In the genomic region with DNA sequence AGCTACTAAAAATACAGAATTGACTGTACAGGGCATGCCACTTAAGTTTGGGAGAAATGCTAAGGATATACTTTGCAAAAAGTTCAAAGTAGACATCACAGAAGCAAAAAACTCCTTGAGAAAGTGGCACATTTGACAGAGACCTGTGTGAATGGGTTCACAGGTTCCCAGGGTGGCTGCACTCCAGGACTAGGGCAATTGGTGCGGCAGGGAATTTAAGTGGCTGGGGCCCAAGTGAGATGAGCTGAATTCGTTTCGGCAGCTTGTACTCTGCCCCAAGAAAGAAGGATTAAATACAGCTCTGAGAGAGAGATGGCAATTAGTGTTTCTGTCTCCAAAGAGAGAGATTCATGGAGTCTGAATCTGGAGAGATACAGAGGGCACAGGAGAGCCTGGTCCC, we compare ENCODE assay signal across 2 cellular contexts.
TF ChIP-seq lines count a peak whose summit lies in the region.

No MANE protein-coding gene starts in this region.

TF ChIP-seq in WTC11, 78 proteins besides CTCF, POLR2A, EP300 and RAD21:
- no peak for TF ChIP-seq FOXJ3 (CRISPR knock-in tag; IDR thresholded peaks at IDR 0.05; ENCODE audit: borderline replicate concordance)
- TF ChIP-seq ETV6 (CRISPR knock-in tag; IDR thresholded peaks at IDR 0.05) = no peak
- TF ChIP-seq ESRRA (CRISPR knock-in tag; IDR thresholded peaks at IDR 0.05; ENCODE audit: borderline replicate concordance) = no peak
- TF ChIP-seq ELF4 (CRISPR knock-in tag; IDR thresholded peaks at IDR 0.05; ENCODE audit: low read depth) = no peak
- no peak for TF ChIP-seq NR2C2 (CRISPR knock-in tag; IDR thresholded peaks at IDR 0.05)
- TF ChIP-seq, protein P1, sequence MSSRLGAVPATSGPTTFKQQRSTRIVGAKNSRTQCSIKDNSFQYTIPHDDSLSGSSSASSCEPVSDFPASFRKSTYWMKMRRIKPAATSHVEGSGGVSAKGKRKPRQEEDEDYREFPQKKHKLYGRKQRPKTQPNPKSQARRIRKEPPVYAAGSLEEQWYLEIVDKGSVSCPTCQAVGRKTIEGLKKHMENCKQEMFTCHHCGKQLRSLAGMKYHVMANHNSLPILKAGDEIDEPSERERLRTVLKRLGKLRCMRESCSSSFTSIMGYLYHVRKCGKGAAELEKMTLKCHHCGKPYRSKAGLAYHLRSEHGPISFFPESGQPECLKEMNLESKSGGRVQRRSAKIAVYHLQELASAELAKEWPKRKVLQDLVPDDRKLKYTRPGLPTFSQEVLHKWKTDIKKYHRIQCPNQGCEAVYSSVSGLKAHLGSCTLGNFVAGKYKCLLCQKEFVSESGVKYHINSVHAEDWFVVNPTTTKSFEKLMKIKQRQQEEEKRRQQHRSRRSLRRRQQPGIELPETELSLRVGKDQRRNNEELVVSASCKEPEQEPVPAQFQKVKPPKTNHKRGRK (CRISPR knock-in tag; IDR thresholded peaks at IDR 0.05; ENCODE audit: borderline replicate concordance) = no peak
TF ChIP-seq in WTC11: peak in this region for 0.

TF ChIP-seq in H1, 55 proteins besides CTCF, POLR2A, EP300 and RAD21:
- no peak for TF ChIP-seq TBP (IDR thresholded peaks at IDR 0.05; ENCODE audit: low read depth, low read length)
- no peak for TF ChIP-seq YY1 (IDR thresholded peaks at IDR 0.05; ENCODE audit: low read depth, low read length)
- no peak for TF ChIP-seq FOSL1 (IDR thresholded peaks at IDR 0.05; ENCODE audit: insufficient read depth, low read depth, low read length)
- no peak for TF ChIP-seq TEAD4 (IDR thresholded peaks at IDR 0.05; ENCODE audit: low read depth, low read length)
- no peak for TF ChIP-seq TAF7 (optimal IDR thresholded peaks at IDR 0.05; ENCODE audit: borderline replicate concordance, low read depth, low read length)
- TF ChIP-seq HDAC2 (IDR thresholded peaks at IDR 0.05; ENCODE audit: borderline replicate concordance in 1 of 2, low read depth in 2 of 2, low read length in 2 of 2) = no peak
- no peak for TF ChIP-seq SAP30 (IDR thresholded peaks at IDR 0.05; ENCODE audit: insufficient read depth, insufficient replicate concordance, low read length)
- no peak for TF ChIP-seq CBX5 (IDR thresholded peaks at IDR 0.05; ENCODE audit: low read depth, low read length)
- no peak for TF ChIP-seq POU5F1 (IDR thresholded peaks at IDR 0.05; ENCODE audit: low read depth, low read length)
- TF ChIP-seq JUND (IDR thresholded peaks at IDR 0.05; ENCODE audit: low read length) = no peak
- no peak for TF ChIP-seq RNF2 (IDR thresholded peaks at IDR 0.05; ENCODE audit: borderline replicate concordance, low read depth, low read length, missing control alignments, poor library complexity, severe bottlenecking)
- TF ChIP-seq GABPA (IDR thresholded peaks at IDR 0.05; ENCODE audit: borderline replicate concordance, insufficient read depth, low read length) = no peak
- no peak for TF ChIP-seq GTF2F1 (IDR thresholded peaks at IDR 0.05; ENCODE audit: borderline replicate concordance, low read depth, low read length)
- no peak for TF ChIP-seq HDAC6 (IDR thresholded peaks at IDR 0.05; ENCODE audit: low read depth, low read length)
- no peak for TF ChIP-seq CBX8 (IDR thresholded peaks at IDR 0.05; ENCODE audit: borderline replicate concordance, low read depth, low read length)
- no peak for TF ChIP-seq E2F6 (IDR thresholded peaks at IDR 0.05)
- TF ChIP-seq ATF3 (IDR thresholded peaks at IDR 0.05; ENCODE audit: insufficient read depth, low read depth, low read length) = no peak
- TF ChIP-seq TCF12 (IDR thresholded peaks at IDR 0.05; ENCODE audit: low read depth, low read length) = no peak
TF ChIP-seq in H1: peak in this region for 0.
